In genomic region chr2:219218279-219219112, GRCh38 we compare ENCODE assay signal across 8 cellular contexts. TPM values are rescaled to one million over a fixed set of nuclear protein-coding genes. Genes with fewer than 3 reads are reported as not detected.
A peak's percentile ranks its signal among the peaks of the same experiment; 100 is the strongest.
DNase-seq lines count a peak whose midpoint lies in the region; ATAC-seq, FAIRE-seq and TF ChIP-seq lines count a peak whose summit lies in the region.

TSS of gene ABCB6 (minus strand) at chr2:219218958. CDS start at chr2:219218673, 285 bp downstream.

- ATAC-seq in A549 (peak; percentile 84 to 85), GM18861 (IDR thresholded peaks at IDR 0.05; ENCODE audit: unreplicated experiment) (peak; percentile 52), HG03097 (IDR thresholded peaks at IDR 0.05; ENCODE audit: low FRiP score, unreplicated experiment) (peak; percentile 50)
- peak; percentile 77 for ATAC-seq in activated CD8-positive, alpha-beta T cell treated with anti-CD3 and anti-CD28 coated beads, Interleukin-2, amount 10 ng/mL, durations not matched to agents 7 days and 5 days

- peak; percentile 94 for TF ChIP-seq POLR2A in A549 (IDR thresholded peaks at IDR 0.05; ENCODE audit: low read length)
- no peak for TF ChIP-seq POLR2A in lower leg skin (IDR thresholded peaks at IDR 0.05)

- peaks cover 30% of the 10 kb centered on the region for H3K4me1 ChIP-seq in A549

- H3K4me3 ChIP-seq in A549 (peak within 1 kb of the TSS; percentile 65), lower leg skin (ENCODE audit: low read depth, poor library complexity, severe bottlenecking) (peak within 1 kb of the TSS; percentile 26)

- POLR2A ChIA-PET in A549 (lab: Yijun Ruan, JAX) = interaction anchor here (0.5 to 3.8 kb wide), 12 partner anchors 8 to 221 kb away, joined by 3 to 25 read pairs (median 8); partner anchors contain the start of genes ANKZF1, ATG9A, CNPPD1 and DNAJB2
- POLR2A ChIA-PET in activated CD8-positive, alpha-beta T cell treated with anti-CD3 and anti-CD28 coated beads, Interleukin-2, amount 10 ng/mL, durations not matched to agents 7 days and 5 days (lab: Charles Lee) = interaction anchor here (0.9 to 2.5 kb wide), 11 partner anchors 9 to 42 kb away, joined by 3 to 16 read pairs (median 4); partner anchors contain the start of genes ANKZF1, ATG9A, CNPPD1 and TUBA4A

- H3K36me3 Mint-ChIP-seq in activated CD8-positive, alpha-beta T cell treated with anti-CD3 and anti-CD28 coated beads, Interleukin-2, amount 10 ng/mL, durations not matched to agents 7 days and 5 days (ENCODE audit: low read depth) = peaks cover 42% of the 10 kb centered on the region

- peak within 1 kb of the TSS; percentile 77 for H3K4me3 Mint-ChIP-seq in activated CD8-positive, alpha-beta T cell treated with anti-CD3 and anti-CD28 coated beads, Interleukin-2, amount 10 ng/mL, durations not matched to agents 7 days and 5 days

- no peaks in the 10 kb centered on the region for H3K9me3 ChIP-seq in A549

- TF ChIP-seq EP300 in A549 (IDR thresholded peaks at IDR 0.05) = no peak

- FAIRE-seq in A549 (lab: Jason Lieb, UNC) = peak; percentile 43

- H3K27ac Mint-ChIP-seq in activated CD8-positive, alpha-beta T cell treated with anti-CD3 and anti-CD28 coated beads, Interleukin-2, amount 10 ng/mL, durations not matched to agents 7 days and 5 days = peak within 1 kb of the TSS; percentile 75

- WGBS in A549 (ENCODE audit: missing lambda C conversion rate) = 0% methylated on average over 23 of the region's 73 CpGs
- 0 to 1% methylated on average over 5 to 56 of the region's 73 CpGs for WGBS in lower leg skin, 2 donors

- TF ChIP-seq CTCF in A549 (IDR thresholded peaks at IDR 0.05) = no peak
- no peak for TF ChIP-seq CTCF in lower leg skin (IDR thresholded peaks at IDR 0.05)

- TF ChIP-seq RAD21 in A549 (conservative IDR thresholded peaks at IDR 0.05 in 1 of 2, IDR thresholded peaks at IDR 0.05 in 1 of 2) = 0 out of 5 replicates have a peak, but pooled peaks of 1 of the 2 experiments have one; percentile 13

- H3K4me2 ChIP-seq in A549 = peak within 1 kb of the TSS; percentile 93

- peaks cover 26% of the 10 kb centered on the region for H3K4me1 Mint-ChIP-seq in activated CD8-positive, alpha-beta T cell treated with anti-CD3 and anti-CD28 coated beads, Interleukin-2, amount 10 ng/mL, durations not matched to agents 7 days and 5 days (ENCODE audit: low read depth)

- peak; percentile 92 for DNase-seq in A549 (ENCODE audit: low read depth in 1 of 2, low spot score in 1 of 2)
- peak; percentile 93 for DNase-seq in NCI-H460 (ENCODE audit: extremely low read depth, low read depth)
- DNase-seq in activated CD8-positive, alpha-beta T cell treated with anti-CD3 and anti-CD28 coated beads, Interleukin-2, amount 10 ng/mL, durations not matched to agents 7 days and 5 days = peak; percentile 87
- DNase-seq in ecto neural progenitor cell (ENCODE audit: low spot score) = peak; percentile 95
- peak; percentile 97 to 99 for DNase-seq in lower leg skin (ENCODE audit: low spot score in 2 of 2)
- peak; percentile 88 to 91 for DNase-seq in stimulated activated CD4-positive, alpha-beta T cell treated with anti-CD3 and anti-CD28 coated beads, Interleukin-4, amount 100 ng/mL, for 4 hours

- intact Hi-C loops in lower leg skin (cut with DNase I; ENCODE audit: low total_unique reads) = no loop called here

- H3K27me3 Mint-ChIP-seq in activated CD8-positive, alpha-beta T cell treated with anti-CD3 and anti-CD28 coated beads, Interleukin-2, amount 10 ng/mL, durations not matched to agents 7 days and 5 days (ENCODE audit: low read depth) = no peaks in the 10 kb centered on the region

- H3K27ac ChIP-seq in A549 = peak within 1 kb of the TSS; percentile 92 to 95

- no peaks in the 10 kb centered on the region for H3K9me3 Mint-ChIP-seq in activated CD8-positive, alpha-beta T cell treated with anti-CD3 and anti-CD28 coated beads, Interleukin-2, amount 10 ng/mL, durations not matched to agents 7 days and 5 days (ENCODE audit: insufficient read depth)

- CTCF ChIA-PET in A549 (lab: Yijun Ruan, JAX) = interaction anchor here (0.6 to 7.3 kb wide), 13 partner anchors 19 to 311 kb away, joined by 3 to 79 read pairs (median 4); partner anchors contain the start of gene DNAJB2
- CTCF ChIA-PET in activated CD8-positive, alpha-beta T cell treated with anti-CD3 and anti-CD28 coated beads, Interleukin-2, amount 10 ng/mL, durations not matched to agents 7 days and 5 days (lab: Charles Lee) = interaction anchor here (0.7 to 5.9 kb wide), 9 partner anchors 9 to 77 kb away, joined by 3 to 25 read pairs (median 8); partner anchors contain the start of genes ATG9A, GLB1L, NHEJ1 and STK16

TF ChIP-seq in A549, 52 proteins besides CTCF, POLR2A, EP300 and RAD21 (continues in another document):
- TF ChIP-seq RARB (CRISPR knock-in tag; IDR thresholded peaks at IDR 0.05) (no peak), PBX3 (IDR thresholded peaks at IDR 0.05) (peak; percentile 35), CHD2 (IDR thresholded peaks at IDR 0.05; ENCODE audit: low read length, partially characterized antibody) (peak; percentile 32), GATA3 (IDR thresholded peaks at IDR 0.05; ENCODE audit: borderline replicate concordance) (peak; percentile 57), JUN (IDR thresholded peaks at IDR 0.05) (peak in 1 of 2 experiments; percentile 68; a peak in 2 of 5 replicates), MYC (IDR thresholded peaks at IDR 0.05; ENCODE audit: borderline replicate concordance, low read length) (peak; percentile 74), HOXB13 (CRISPR knock-in tag; IDR thresholded peaks at IDR 0.05; ENCODE audit: low read depth) (0 out of 2 replicates have a peak, but pooled peaks have one; percentile 26), MAZ (IDR thresholded peaks at IDR 0.05; ENCODE audit: borderline replicate concordance, low read depth, low read length) (0 out of 2 replicates have a peak, but pooled peaks have one; percentile 41), RFX5 (IDR thresholded peaks at IDR 0.05) (no peak), TP53 (CRISPR knock-in tag; IDR thresholded peaks at IDR 0.05) (0 out of 2 replicates have a peak, but pooled peaks have one; percentile 12), KDM1A (IDR thresholded peaks at IDR 0.05; ENCODE audit: low read depth) (no peak), REST (IDR thresholded peaks at IDR 0.05) (peak; percentile 82), PHF8 (IDR thresholded peaks at IDR 0.05; ENCODE audit: borderline replicate concordance, low read depth) (no peak; the same call in 1 of the 2 replicates), ATOH8 (CRISPR knock-in tag; IDR thresholded peaks at IDR 0.05; ENCODE audit: low read depth) (peak; percentile 9; the same call in 1 of the 2 replicates)

RNA-seq across cellular contexts. Expression of gene ABCB6, which starts in this region (rescaled TPM):
- 62.5 and 71.0 TPM in 2 replicates for polyA plus RNA-seq in A549 (2011; rRNA removed)
- 61.8 and 63.4 TPM in 2 replicates for polyA plus RNA-seq in A549 (2012; cell fraction: cytosol; rRNA removed)
- polyA plus RNA-seq in A549 (2012; cell fraction: nucleus; rRNA removed) = 239 and 255 TPM in 2 replicates
- 48.8 to 55.0 TPM (median 51.3 TPM) in 3 replicates for polyA plus RNA-seq in A549 (2017; fragmentation: RNase III; extraction: RNeasy Plus Mini Kit Qiagen cat#74134 plus additional on column Dnase treatment)
- polyA minus RNA-seq in A549 (2011; rRNA and poly(A)+ RNA removed) = 120 and 146 TPM in 2 replicates
- total RNA-seq in NCI-H460 (2014; rRNA removed; shearing (Covaris generic)) = 62.5 and 67.7 TPM in 2 replicates
- 193 and 275 TPM in 2 replicates for polyA plus RNA-seq in NCI-H460 (2014; cell fraction: nucleus; rRNA removed)
- 10 to 100 TPM; 11.6 to 11.9 TPM for total RNA-seq in activated CD8-positive, alpha-beta T cell treated with anti-CD3 and anti-CD28 coated beads, Interleukin-2, amount 10 ng/mL, durations not matched to agents 7 days and 5 days
- 10 to 100 TPM; 16.9 to 33.1 (median 18.6) TPM for total RNA-seq in lower leg skin

Comparison
In these comparisons a context has a peak if more than half of its experiments do, and no peak if none do; other contexts are left out.
1. Peak in every context shown above with its lines: DNase-seq, ATAC-seq, H3K4me3 ChIP-seq and H3K27ac ChIP-seq.